ENCODE assay signal across 8 cellular contexts in genomic region chr10:32937824-32938482, GRCh38. TPM values are rescaled to one million over a fixed set of nuclear protein-coding genes. Genes with fewer than 3 reads are reported as not detected.
DNase-seq lines count a peak whose midpoint lies in the region; TF ChIP-seq lines count a peak whose summit lies in the region.

No MANE protein-coding gene starts in this region.

- 11% methylated on average over 5 of the region's 5 CpGs for WGBS in prostate gland

- peaks cover 9% of the 10 kb centered on the region for H3K27me3 Mint-ChIP-seq in glutamatergic neuron (ENCODE audit: unreplicated experiment)

- no peaks in the 10 kb centered on the region for H3K9me3 ChIP-seq in prostate gland

- peak overlapping the region; percentile 25; the same call in 1 of the 2 replicates for H3K4me3 ChIP-seq in WI38 (ENCODE audit: low read depth, low read length)
- H3K4me3 ChIP-seq in prostate gland = no peak overlapping the region

- no peaks in the 10 kb centered on the region for H3K27me3 ChIP-seq in prostate gland (replicated peaks; ENCODE audit: insufficient read depth)

- no peak for TF ChIP-seq POLR2A in prostate gland (IDR thresholded peaks at IDR 0.05)

- peaks cover 45% of the 10 kb centered on the region for H3K4me1 Mint-ChIP-seq in glutamatergic neuron (ENCODE audit: low read depth, unreplicated experiment)

- peak overlapping the region; percentile 69 to 76 for H3K27ac ChIP-seq in prostate gland

- no peak for TF ChIP-seq CTCF in WI38 (IDR thresholded peaks at IDR 0.05; ENCODE audit: low read depth, low read length)
- no peak for TF ChIP-seq CTCF in glutamatergic neuron (IDR thresholded peaks at IDR 0.05; ENCODE audit: partially characterized antibody, unreplicated experiment)
- TF ChIP-seq CTCF in prostate gland (IDR thresholded peaks at IDR 0.05) = no peak

- H3K36me3 Mint-ChIP-seq in glutamatergic neuron (ENCODE audit: unreplicated experiment) = no peaks in the 10 kb centered on the region

- intact Hi-C loops in prostate gland (cut with DNase I) = no loop called here

- DNase-seq in EH (ENCODE audit: low read depth) = peak; percentile 69
- DNase-seq in glutamatergic neuron = no peak
- no peak for DNase-seq in prostate gland (ENCODE audit: low spot score)
- no peak for DNase-seq in NCI-H524 treated with DMSO at 0.1 percent for 48 hours (lab: John Stamatoyannopoulos, UW)
- no peak for DNase-seq in nucleus accumbens (lab: John Stamatoyannopoulos, UW)
- no peak for DNase-seq in activated CD4-positive, alpha-beta T cell treated with anti-CD3 and anti-CD28 coated beads for 48 hours
- DNase-seq in SW480 (ENCODE audit: low spot score) = no peak

- H3K9me3 Mint-ChIP-seq in glutamatergic neuron (ENCODE audit: unreplicated experiment) = peaks cover 8% of the 10 kb centered on the region

- peak overlapping the region; percentile 95 for H3K27ac Mint-ChIP-seq in glutamatergic neuron (ENCODE audit: unreplicated experiment)

- H3K4me3 Mint-ChIP-seq in glutamatergic neuron (ENCODE audit: unreplicated experiment) = peak overlapping the region; percentile 83

- H3K4me1 ChIP-seq in prostate gland (replicated peaks) = peaks cover 13% of the 10 kb centered on the region

- H3K36me3 ChIP-seq in prostate gland = no peaks in the 10 kb centered on the region

RNA-seq across cellular contexts. Expression of gene ITGB1, which starts 20.1 kb away (rescaled TPM):
- total RNA-seq in glutamatergic neuron (ENCODE audit: unreplicated experiment) (263 TPM), prostate gland (100 to 1,000 TPM; 246 to 293 TPM)
